In the genomic region with DNA sequence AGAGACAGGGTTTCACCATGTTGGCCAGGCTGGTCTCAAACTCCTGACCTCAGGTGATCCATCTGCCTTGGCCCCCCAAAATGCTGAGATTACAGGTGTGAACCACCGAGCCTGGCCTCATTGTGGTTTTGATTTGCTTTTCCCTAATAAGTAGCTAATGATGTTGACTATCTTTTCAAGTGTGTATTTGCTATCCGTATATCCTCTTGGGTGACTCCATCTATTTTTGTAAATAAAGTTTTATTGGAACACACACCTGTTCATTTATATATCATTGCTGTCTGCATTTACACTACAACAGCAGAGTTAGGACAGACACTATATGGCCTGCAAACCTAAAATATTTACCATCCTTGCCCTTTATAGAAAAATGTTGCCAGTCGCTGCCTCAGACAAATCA, we compare ENCODE assay signal across 27 cellular contexts. TPM values are rescaled to one million over a fixed set of nuclear protein-coding genes. Genes with fewer than 3 reads are reported as not detected.
"Had no signal": no experiment of that assay in that cellular context is flagged by ENCODE, and none has a peak within 500 bp of the region (broad histone marks: within the 10 kb centered on the region; RNA-seq: fewer than 3 reads in every experiment).

No MANE protein-coding gene starts in this region.

- H3K27me3 ChIP-seq: testis, thyroid gland, upper lobe of left lung, upper lobe of right lung, uterus, vagina had no signal

- ATAC-seq: stimulated activated effector memory CD8-positive, alpha-beta T cell treated with anti-CD3 and anti-CD28 coated beads, Interleukin-12 subunit alpha, Interleukin-12 subunit beta, amount 100 ng/mL, for 72 hours; stimulated activated memory B cell treated with anti-CD40 and anti-IgM and Interleukin-4, amounts not matched to agents 10 μg/mL and 1 μg/mL and 100 μg/mL, for 72 hours; stimulated activated naive B cell treated with anti-CD40 and anti-IgM and Interleukin-4, amounts not matched to agents 10 μg/mL and 1 μg/mL and 100 μg/mL, for 72 hours; stimulated activated naive CD8-positive, alpha-beta T cell treated with anti-CD3 and anti-CD28 coated beads, Interleukin-15, amount 100 ng/mL, for 72 hours; stimulated activated naive CD8-positive, alpha-beta T cell treated with anti-CD3 and anti-CD28 coated beads, Interleukin-15, Interleukin-2, amounts not matched to agents 100 U/mL and 50 U/mL, for 24 hours; upper lobe of right lung had no signal

- DNase-seq: stimulated activated CD4-positive, alpha-beta T cell treated with anti-CD3 and anti-CD28 coated beads, Interleukin-2, amount 100 ng/mL, for 48 hours; stimulated activated CD4-positive, alpha-beta T cell treated with anti-CD3 and anti-CD28 coated beads, Interleukin-4, amount 100 ng/mL, for 1 hour; stimulated activated CD4-positive, alpha-beta T cell treated with anti-CD3 and anti-CD28 coated beads, Interleukin-4, amount 100 ng/mL, for 24 hours; stimulated activated CD4-positive, alpha-beta T cell treated with anti-CD3 and anti-CD28 coated beads, Interleukin-4, amount 100 ng/mL, for 4 hours; stimulated activated CD8-positive, alpha-beta memory T cell treated with anti-CD3 and anti-CD28 coated beads, Interleukin-4, amount 100 ng/mL, for 48 hours; stimulated activated naive B cell treated with anti-CD40 and anti-IgM and Interleukin-4, amounts not matched to agents 10 μg/mL and 1 μg/mL and 100 μg/mL, for 72 hours; stimulated activated naive CD4-positive, alpha-beta T cell; stimulated activated naive CD4-positive, alpha-beta T cell treated with Interleukin-2 at 50 U/mL for 16 hours; stimulated activated naive CD8-positive, alpha-beta T cell treated with anti-CD3 and anti-CD28 coated beads, Interleukin-15, amount 100 ng/mL, for 72 hours; stimulated activated naive CD8-positive, alpha-beta T cell treated with anti-CD3 and anti-CD28 coated beads, Interleukin-15, Interleukin-2, amounts not matched to agents 100 U/mL and 50 U/mL, for 24 hours; stomach; substantia nigra; testis; thyroid gland; tibial artery; transverse colon; trophoblast cell; upper lobe of left lung; upper lobe of right lung; uterus had no signal

- H3K4me3 ChIP-seq: stomach, suprapubic skin, testis, thoracic aorta, thyroid gland, tibial artery, tibial nerve, transverse colon, upper lobe of left lung, upper lobe of right lung, uterus, vagina had no signal

- FAIRE-seq: urothelium cell line had no signal

- H3K4me1 ChIP-seq: stomach, suprapubic skin, testis, tibial artery, tibial nerve, transverse colon, upper lobe of left lung, upper lobe of right lung, uterus, vagina had no signal

- H3K9me3 ChIP-seq: stomach, suprapubic skin, testis, thoracic aorta, thyroid gland, tibial artery, transverse colon, upper lobe of left lung, upper lobe of right lung, uterus, vagina had no signal

- H3K36me3 ChIP-seq: stomach, suprapubic skin, thoracic aorta, thyroid gland, tibial artery, tibial nerve, transverse colon, upper lobe of left lung, upper lobe of right lung, uterus, vagina had no signal

- H3K27ac ChIP-seq: stomach, suprapubic skin, testis, thoracic aorta, thyroid gland, tibial artery, tibial nerve, transverse colon, upper lobe of left lung, upper lobe of right lung, uterus, vagina had no signal

RNA-seq across cellular contexts. Expression of a gene that starts 13.7 kb away (rescaled TPM):
- total RNA-seq: suprapubic skin, upper lobe of right lung, vagina had no signal
